In genomic region chr17:29005936-29006438, GRCh38 we compare ENCODE assay signal across 9 cellular contexts. TPM values are rescaled to one million over a fixed set of nuclear protein-coding genes. Genes with fewer than 3 reads are reported as not detected.
A peak's percentile ranks its signal among the peaks of the same experiment; 100 is the strongest.
DNase-seq lines count a peak whose midpoint lies in the region; ATAC-seq and TF ChIP-seq lines count a peak whose summit lies in the region.
"Had no signal": no experiment of that assay in that cellular context is flagged by ENCODE, and none has a peak within 500 bp of the region (broad histone marks: within the 10 kb centered on the region; RNA-seq: fewer than 3 reads in every experiment).

A gene with protein sequence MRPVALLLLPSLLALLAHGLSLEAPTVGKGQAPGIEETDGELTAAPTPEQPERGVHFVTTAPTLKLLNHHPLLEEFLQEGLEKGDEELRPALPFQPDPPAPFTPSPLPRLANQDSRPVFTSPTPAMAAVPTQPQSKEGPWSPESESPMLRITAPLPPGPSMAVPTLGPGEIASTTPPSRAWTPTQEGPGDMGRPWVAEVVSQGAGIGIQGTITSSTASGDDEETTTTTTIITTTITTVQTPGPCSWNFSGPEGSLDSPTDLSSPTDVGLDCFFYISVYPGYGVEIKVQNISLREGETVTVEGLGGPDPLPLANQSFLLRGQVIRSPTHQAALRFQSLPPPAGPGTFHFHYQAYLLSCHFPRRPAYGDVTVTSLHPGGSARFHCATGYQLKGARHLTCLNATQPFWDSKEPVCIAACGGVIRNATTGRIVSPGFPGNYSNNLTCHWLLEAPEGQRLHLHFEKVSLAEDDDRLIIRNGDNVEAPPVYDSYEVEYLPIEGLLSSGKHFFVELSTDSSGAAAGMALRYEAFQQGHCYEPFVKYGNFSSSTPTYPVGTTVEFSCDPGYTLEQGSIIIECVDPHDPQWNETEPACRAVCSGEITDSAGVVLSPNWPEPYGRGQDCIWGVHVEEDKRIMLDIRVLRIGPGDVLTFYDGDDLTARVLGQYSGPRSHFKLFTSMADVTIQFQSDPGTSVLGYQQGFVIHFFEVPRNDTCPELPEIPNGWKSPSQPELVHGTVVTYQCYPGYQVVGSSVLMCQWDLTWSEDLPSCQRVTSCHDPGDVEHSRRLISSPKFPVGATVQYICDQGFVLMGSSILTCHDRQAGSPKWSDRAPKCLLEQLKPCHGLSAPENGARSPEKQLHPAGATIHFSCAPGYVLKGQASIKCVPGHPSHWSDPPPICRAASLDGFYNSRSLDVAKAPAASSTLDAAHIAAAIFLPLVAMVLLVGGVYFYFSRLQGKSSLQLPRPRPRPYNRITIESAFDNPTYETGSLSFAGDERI (minus strand): TSS chr17:29006033. CDS start chr17:29005869, 164 bp downstream.

- intact Hi-C loops in activated CD4-positive, alpha-beta memory T cell treated with anti-CD3 and anti-CD28 coated beads for 36 hours (cut with micrococcal nuclease), result no loop called here

- H3K4me3 Mint-ChIP-seq in activated CD4-positive, alpha-beta memory T cell treated with anti-CD3 and anti-CD28 coated beads for 36 hours, result no peak within 1 kb of the TSS
- no peak within 1 kb of the TSS for H3K4me3 Mint-ChIP-seq in HFFc6
- H3K4me3 Mint-ChIP-seq: T-helper 1 cell treated with Interleukin-12 subunit alpha and Interleukin-12 subunit beta and Interleukin-4 antibody, amounts not matched to agents 30 μg/mL and 1 μg/mL, for 36 hours had no signal

- peaks cover 52% of the 10 kb centered on the region for H3K27me3 Mint-ChIP-seq in activated CD4-positive, alpha-beta memory T cell treated with anti-CD3 and anti-CD28 coated beads for 36 hours
- peaks cover 27% of the 10 kb centered on the region for H3K27me3 Mint-ChIP-seq in HFFc6 (ENCODE audit: insufficient read depth)

- no peaks in the 10 kb centered on the region for H3K9me3 Mint-ChIP-seq in activated CD4-positive, alpha-beta memory T cell treated with anti-CD3 and anti-CD28 coated beads for 36 hours
- H3K9me3 Mint-ChIP-seq in HFFc6, result no peaks in the 10 kb centered on the region
- H3K9me3 Mint-ChIP-seq: T-helper 1 cell treated with Interleukin-12 subunit alpha and Interleukin-12 subunit beta and Interleukin-4 antibody, amounts not matched to agents 30 μg/mL and 1 μg/mL, for 36 hours had no signal

- H3K27ac Mint-ChIP-seq in activated CD4-positive, alpha-beta memory T cell treated with anti-CD3 and anti-CD28 coated beads for 36 hours, result no peak within 1 kb of the TSS
- no peak within 1 kb of the TSS for H3K27ac Mint-ChIP-seq in HFFc6
- H3K27ac Mint-ChIP-seq: T-helper 1 cell treated with Interleukin-12 subunit alpha and Interleukin-12 subunit beta and Interleukin-4 antibody, amounts not matched to agents 30 μg/mL and 1 μg/mL, for 36 hours had no signal

- DNase-seq in GM13977 (ENCODE audit: low spot score) (peak; percentile 90), NCI-H345 (lab: John Stamatoyannopoulos, UW) (peak; percentile 71), lung microvascular endothelial cell (ENCODE audit: low read depth in 2 of 2) (peak; percentile 61 to 80), HFFc6 (no peak)
- DNase-seq in activated CD4-positive, alpha-beta memory T cell treated with anti-CD3 and anti-CD28 coated beads for 36 hours, result peak; percentile 80
- DNase-seq in effector CD8-positive, alpha-beta T cell (lab: John Stamatoyannopoulos, UW), result peak; percentile 25
- peak; percentile 14 for DNase-seq in stimulated activated CD8-positive, alpha-beta memory T cell treated with anti-CD3 and anti-CD28 coated beads, Interleukin-12 subunit alpha, Interleukin-12 subunit beta, amount 100 ng/mL, for 1 hour (ENCODE audit: low read depth)

- POLR2A ChIA-PET in activated CD4-positive, alpha-beta memory T cell treated with anti-CD3 and anti-CD28 coated beads for 36 hours (lab: Charles Lee), result no interaction called here

- no peak for ATAC-seq in HG03571 (IDR thresholded peaks at IDR 0.05; ENCODE audit: unreplicated experiment)

- in situ Hi-C loops in GM13977 (cut with MboI; ENCODE audit: low pct_unique_long_range_greater_than_20kb, low sequenced_read_pairs, unreplicated experiment), result no loop called here

- H3K36me3 Mint-ChIP-seq in activated CD4-positive, alpha-beta memory T cell treated with anti-CD3 and anti-CD28 coated beads for 36 hours, result no peaks in the 10 kb centered on the region
- H3K36me3 Mint-ChIP-seq in HFFc6 (ENCODE audit: low read depth), result no peaks in the 10 kb centered on the region

- CTCF ChIA-PET in activated CD4-positive, alpha-beta memory T cell treated with anti-CD3 and anti-CD28 coated beads for 36 hours (lab: Charles Lee), result no interaction called here

- TF ChIP-seq CTCF in GM13977 (IDR thresholded peaks at IDR 0.05; ENCODE audit: extremely low read depth, insufficient read depth, missing control alignments) (no peak), HFFc6 (IDR thresholded peaks at IDR 0.05) (no peak)

- peaks cover 3% of the 10 kb centered on the region for H3K4me1 Mint-ChIP-seq in activated CD4-positive, alpha-beta memory T cell treated with anti-CD3 and anti-CD28 coated beads for 36 hours (ENCODE audit: low read depth)
- H3K4me1 Mint-ChIP-seq in HFFc6 (ENCODE audit: low read depth), result peaks cover 8% of the 10 kb centered on the region

RNA-seq across cellular contexts. Expression of the gene that starts here (rescaled TPM):
- not detected for total RNA-seq in activated CD4-positive, alpha-beta memory T cell treated with anti-CD3 and anti-CD28 coated beads for 36 hours
- total RNA-seq in lung microvascular endothelial cell, result under 0.01 TPM in 1 of 2 replicates, not detected in the other
- not detected for total RNA-seq in HFFc6 (2021; fragmentation: NEBNext Ultra II Directional; extraction: Animal tissue kit (Norgen Biotek cat#: 25700))

Comparison
In these comparisons a context has a peak if more than half of its experiments do, and no peak if none do; other contexts are left out.
1. Peak in DNase-seq in activated CD4-positive, alpha-beta memory T cell treated with anti-CD3 and anti-CD28 coated beads for 36 hours; RNA of the gene not detected or under 1 TPM.
2. Peak in DNase-seq in lung microvascular endothelial cell; RNA of the gene not detected or under 1 TPM.